In genomic region chr10:80421369-80422220, GRCh38 we compare ENCODE assay signal across 13 cellular contexts. TPM values are rescaled to one million over a fixed set of nuclear protein-coding genes. Genes with fewer than 3 reads are reported as not detected.
DNase-seq lines count a peak whose midpoint lies in the region; ATAC-seq, FAIRE-seq and TF ChIP-seq lines count a peak whose summit lies in the region.
"Had no signal": no experiment of that assay in that cellular context is flagged by ENCODE, and none has a peak within 500 bp of the region (broad histone marks: within the 10 kb centered on the region; RNA-seq: fewer than 3 reads in every experiment).

No MANE protein-coding gene starts in this region.

- H3K4me1 ChIP-seq in breast epithelium = peaks cover 0 to 3% of the 10 kb centered on the region in 2 donors

- ATAC-seq in GM21526 (IDR thresholded peaks at IDR 0.05; ENCODE audit: low FRiP score, unreplicated experiment) (peak; percentile 93), HG03342 (IDR thresholded peaks at IDR 0.05; ENCODE audit: unreplicated experiment) (peak; percentile 95), activated B cell treated with CpG ODN at 0.5 μM for 24 hours (ENCODE audit: low read depth) (peak; percentile 82)
- ATAC-seq: naive thymus-derived CD8-positive, alpha-beta T cell had no signal

- intact Hi-C loops in activated B cell treated with CpG ODN at 0.5 μM for 24 hours (cut with micrococcal nuclease) (loop anchor here (1.0 kb wide), 1 partner anchor 13 kb away; the partner anchor contains the start of gene PRXL2A), breast epithelium (cut with DNase I; ENCODE audit: low total_unique reads) (no loop called here)
- intact Hi-C loops in activated T-helper 1 cell treated with anti-CD3 and anti-CD28 coated beads, Interleukin-12 subunit alpha, Interleukin-12 subunit beta, Interleukin-2, Interleukin-4 antibody, amounts not matched to agents 30 ng/mL and 10 ng/mL and 1 ng/mL, durations not matched to agents 14 hours and 24 hours and 36 hours (cut with micrococcal nuclease) = no loop called here

- H3K36me3 Mint-ChIP-seq in activated B cell treated with CpG ODN at 0.5 μM for 24 hours (ENCODE audit: low read depth) (peaks cover 11% of the 10 kb centered on the region), chondrocyte (ENCODE audit: low read depth) (peaks cover 25% of the 10 kb centered on the region)
- peaks cover 5% of the 10 kb centered on the region for H3K36me3 Mint-ChIP-seq in activated T-helper 1 cell treated with anti-CD3 and anti-CD28 coated beads, Interleukin-12 subunit alpha, Interleukin-12 subunit beta, Interleukin-2, Interleukin-4 antibody, amounts not matched to agents 30 ng/mL and 10 ng/mL and 1 ng/mL, durations not matched to agents 14 hours and 24 hours and 36 hours (ENCODE audit: low read depth)

- no peak overlapping the region for H3K4me3 ChIP-seq in breast epithelium

- H3K9me3 ChIP-seq in breast epithelium = no peaks in the 10 kb centered on the region

- FAIRE-seq in GM18507 (lab: Jason Lieb, UNC) = peak; percentile 75

- no peaks in the 10 kb centered on the region for H3K27me3 Mint-ChIP-seq in activated B cell treated with CpG ODN at 0.5 μM for 24 hours
- H3K27me3 Mint-ChIP-seq in chondrocyte (ENCODE audit: low read depth) = no peaks in the 10 kb centered on the region
- H3K27me3 Mint-ChIP-seq in activated T-helper 1 cell treated with anti-CD3 and anti-CD28 coated beads, Interleukin-12 subunit alpha, Interleukin-12 subunit beta, Interleukin-2, Interleukin-4 antibody, amounts not matched to agents 30 ng/mL and 10 ng/mL and 1 ng/mL, durations not matched to agents 14 hours and 24 hours and 36 hours (ENCODE audit: insufficient read depth) = peaks cover 2% of the 10 kb centered on the region
- H3K27me3 Mint-ChIP-seq: brain; naive thymus-derived CD8-positive, alpha-beta T cell had no signal

- H3K4me1 Mint-ChIP-seq in activated B cell treated with CpG ODN at 0.5 μM for 24 hours = peaks cover 32% of the 10 kb centered on the region
- peaks cover 16% of the 10 kb centered on the region for H3K4me1 Mint-ChIP-seq in chondrocyte (ENCODE audit: low read depth)
- H3K4me1 Mint-ChIP-seq in activated T-helper 1 cell treated with anti-CD3 and anti-CD28 coated beads, Interleukin-12 subunit alpha, Interleukin-12 subunit beta, Interleukin-2, Interleukin-4 antibody, amounts not matched to agents 30 ng/mL and 10 ng/mL and 1 ng/mL, durations not matched to agents 14 hours and 24 hours and 36 hours (ENCODE audit: low read depth) = no peaks in the 10 kb centered on the region

- TF ChIP-seq POLR2A in breast epithelium (IDR thresholded peaks at IDR 0.05) = no peak

- TF ChIP-seq CTCF in activated B cell treated with CpG ODN at 0.5 μM for 24 hours (IDR thresholded peaks at IDR 0.05) (no peak), breast epithelium (IDR thresholded peaks at IDR 0.05) (no peak), chondrocyte (IDR thresholded peaks at IDR 0.05) (no peak)

- H3K4me3 Mint-ChIP-seq in activated B cell treated with CpG ODN at 0.5 μM for 24 hours (peak overlapping the region; percentile 24), chondrocyte (ENCODE audit: unreplicated experiment) (no peak overlapping the region)
- no peak overlapping the region for H3K4me3 Mint-ChIP-seq in activated T-helper 1 cell treated with anti-CD3 and anti-CD28 coated beads, Interleukin-12 subunit alpha, Interleukin-12 subunit beta, Interleukin-2, Interleukin-4 antibody, amounts not matched to agents 30 ng/mL and 10 ng/mL and 1 ng/mL, durations not matched to agents 14 hours and 24 hours and 36 hours
- H3K4me3 Mint-ChIP-seq: brain; naive thymus-derived CD8-positive, alpha-beta T cell had no signal

- H3K9me3 Mint-ChIP-seq in activated B cell treated with CpG ODN at 0.5 μM for 24 hours = no peaks in the 10 kb centered on the region
- H3K9me3 Mint-ChIP-seq in chondrocyte (ENCODE audit: low read depth) = no peaks in the 10 kb centered on the region
- H3K9me3 Mint-ChIP-seq in activated T-helper 1 cell treated with anti-CD3 and anti-CD28 coated beads, Interleukin-12 subunit alpha, Interleukin-12 subunit beta, Interleukin-2, Interleukin-4 antibody, amounts not matched to agents 30 ng/mL and 10 ng/mL and 1 ng/mL, durations not matched to agents 14 hours and 24 hours and 36 hours = no peaks in the 10 kb centered on the region
- H3K9me3 Mint-ChIP-seq: brain; naive thymus-derived CD8-positive, alpha-beta T cell had no signal

- DNase-seq in GM18507 (ENCODE audit: extremely low spot score, insufficient read length, low read depth) = peak; percentile 12
- DNase-seq in activated B cell treated with CpG ODN at 0.5 μM for 24 hours = no peak
- DNase-seq in breast epithelium (ENCODE audit: low spot score in 2 of 2) = no peak
- no peak for DNase-seq in UCSD-AML1 (lab: John Stamatoyannopoulos, UW; ENCODE audit: unreplicated experiment)
- no peak for DNase-seq in chondrocyte (ENCODE audit: low spot score)
- no peak for DNase-seq in activated T-helper 1 cell treated with anti-CD3 and anti-CD28 coated beads, Interleukin-12 subunit alpha, Interleukin-12 subunit beta, Interleukin-2, Interleukin-4 antibody, amounts not matched to agents 30 ng/mL and 10 ng/mL and 1 ng/mL, durations not matched to agents 14 hours and 24 hours and 36 hours (ENCODE audit: low spot score)
- DNase-seq: activated CD4-positive, alpha-beta T cell treated with anti-CD3 and anti-CD28 coated beads, Interleukin-2, amount 50 U/mL, for 4 hours; foreskin fibroblast; naive thymus-derived CD8-positive, alpha-beta T cell; stimulated activated CD4-positive, alpha-beta T cell treated with anti-CD3 and anti-CD28 coated beads, Interleukin-4, amount 100 ng/mL, for 1 hour had no signal

- peak overlapping the region; percentile 10 for H3K27ac Mint-ChIP-seq in activated B cell treated with CpG ODN at 0.5 μM for 24 hours
- H3K27ac Mint-ChIP-seq in chondrocyte (ENCODE audit: unreplicated experiment) = no peak overlapping the region
- no peak overlapping the region for H3K27ac Mint-ChIP-seq in activated T-helper 1 cell treated with anti-CD3 and anti-CD28 coated beads, Interleukin-12 subunit alpha, Interleukin-12 subunit beta, Interleukin-2, Interleukin-4 antibody, amounts not matched to agents 30 ng/mL and 10 ng/mL and 1 ng/mL, durations not matched to agents 14 hours and 24 hours and 36 hours
- H3K27ac Mint-ChIP-seq: naive thymus-derived CD8-positive, alpha-beta T cell had no signal

- H3K27me3 ChIP-seq in breast epithelium = no peaks in the 10 kb centered on the region

- H3K27ac ChIP-seq in breast epithelium = no peak overlapping the region

- CTCF ChIA-PET in activated B cell treated with CpG ODN at 0.5 μM for 24 hours (lab: Charles Lee) = interaction anchor here (1.0 to 2.9 kb wide), 4 partner anchors 14 to 84 kb away, joined by 3 to 15 read pairs (median 5); partner anchors contain the start of gene PRXL2A

- H3K36me3 ChIP-seq in breast epithelium = no peaks in the 10 kb centered on the region

- POLR2A ChIA-PET in activated B cell treated with CpG ODN at 0.5 μM for 24 hours (lab: Charles Lee) = interaction anchor here (0.6 to 2.2 kb wide), 5 partner anchors 14 to 1340 kb away, joined by 5 to 17 read pairs (median 7); partner anchors contain the start of genes PRXL2A and TSPAN14

RNA-seq across cellular contexts. Expression of gene PRXL2A, which starts 13.2 kb away (rescaled TPM):
- 8.5 and 10.3 TPM in 2 replicates for total RNA-seq in activated B cell treated with CpG ODN at 0.5 μM for 24 hours
- total RNA-seq in breast epithelium = 100 to 1,000 TPM in 1 of 3 donors, 10 to 100 TPM in 2; 82.3 to 547 (median 88.4) TPM
- total RNA-seq in chondrocyte = 47.4 to 86.9 TPM (median 83.9 TPM) in 3 replicates
- 11.9 and 13.2 TPM in 2 replicates for total RNA-seq in activated T-helper 1 cell treated with anti-CD3 and anti-CD28 coated beads, Interleukin-12 subunit alpha, Interleukin-12 subunit beta, Interleukin-2, Interleukin-4 antibody, amounts not matched to agents 30 ng/mL and 10 ng/mL and 1 ng/mL, durations not matched to agents 14 hours and 24 hours and 36 hours

RNA-seq across cellular contexts. Expression of gene TSPAN14, which starts 32.5 kb away (rescaled TPM):
- 18.9 and 20.7 TPM in 2 replicates for total RNA-seq in activated B cell treated with CpG ODN at 0.5 μM for 24 hours
- 10 to 100 TPM; 52.8 to 76.8 (median 74.8) TPM for total RNA-seq in breast epithelium
- 23.0 to 57.4 TPM (median 53.8 TPM) in 3 replicates for total RNA-seq in chondrocyte
- 75.4 and 81.9 TPM in 2 replicates for total RNA-seq in activated T-helper 1 cell treated with anti-CD3 and anti-CD28 coated beads, Interleukin-12 subunit alpha, Interleukin-12 subunit beta, Interleukin-2, Interleukin-4 antibody, amounts not matched to agents 30 ng/mL and 10 ng/mL and 1 ng/mL, durations not matched to agents 14 hours and 24 hours and 36 hours
